In the genomic region with DNA sequence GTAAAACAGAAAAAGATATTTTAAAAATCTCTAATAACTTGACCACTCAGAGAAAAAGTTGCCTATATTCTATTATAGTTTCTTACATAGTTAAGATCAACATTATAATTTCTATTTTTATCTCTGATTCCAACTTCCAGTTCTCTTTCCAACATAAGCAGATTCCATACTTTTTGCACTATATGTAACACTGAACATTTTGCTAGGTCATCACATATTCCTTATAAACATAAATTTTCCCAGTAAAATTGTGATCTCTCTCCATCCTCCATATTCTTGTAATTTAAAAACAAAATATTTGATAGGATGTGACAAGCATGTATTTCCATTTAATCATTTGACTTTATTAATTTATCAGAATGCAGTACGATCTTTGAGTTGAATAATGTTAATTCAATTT, we compare ENCODE assay signal across 24 cellular contexts.
DNase-seq lines count a peak whose midpoint lies in the region; ATAC-seq, FAIRE-seq and TF ChIP-seq lines count a peak whose summit lies in the region.
"Had no signal": no experiment of that assay in that cellular context is flagged by ENCODE, and none has a peak within 500 bp of the region (broad histone marks: within the 10 kb centered on the region; RNA-seq: fewer than 3 reads in every experiment).

No MANE protein-coding gene starts in this region.

- no peak overlapping the region for H4K5ac ChIP-seq in IMR-90 (ENCODE audit: low read depth, low read length)

- no peaks in the 10 kb centered on the region for H4K20me1 ChIP-seq in HepG2 (ENCODE audit: insufficient read depth, low read length)
- H4K20me1 ChIP-seq in IMR-90 (ENCODE audit: insufficient read depth, low read length): no peaks in the 10 kb centered on the region
- H4K20me1 ChIP-seq in K562 (replicated peaks; ENCODE audit: control insufficient read depth, insufficient read depth, low read length): no peaks in the 10 kb centered on the region
- H4K20me1 ChIP-seq: BLaER1 had no signal

- H3K4me1 ChIP-seq in HepG2 (ENCODE audit: insufficient read depth, low read length): no peaks in the 10 kb centered on the region
- no peaks in the 10 kb centered on the region for H3K4me1 ChIP-seq in right lobe of liver
- no peaks in the 10 kb centered on the region for H3K4me1 ChIP-seq in IMR-90 (ENCODE audit: control insufficient read depth, insufficient read depth, low read length)
- H3K4me1 ChIP-seq in K562 (replicated peaks in 1 of 2; ENCODE audit: control insufficient read depth in 2 of 2, insufficient read depth in 2 of 2, low read length in 2 of 2): no peaks in the 10 kb centered on the region
- H3K4me1 ChIP-seq: BE2C, BLaER1 had no signal

- H3K9me1 ChIP-seq in IMR-90 (ENCODE audit: insufficient read depth, low read length) (no peaks in the 10 kb centered on the region), K562 (ENCODE audit: control insufficient read depth, insufficient read depth, low read length) (no peaks in the 10 kb centered on the region)

- FAIRE-seq in HepG2 (lab: Jason Lieb, UNC): no peak
- FAIRE-seq in K562 (lab: Jason Lieb, UNC): no peak
- FAIRE-seq: GM12891, GM19239 had no signal

- intact Hi-C loops in HepG2 (cut with micrococcal nuclease; ENCODE audit: unreplicated experiment): no loop called here
- intact Hi-C loops in right lobe of liver (cut with DNase I): no loop called here
- intact Hi-C loops in IMR-90 (cut with micrococcal nuclease): no loop called here
- intact Hi-C loops in K562 (cut with micrococcal nuclease): no loop called here

- H2BK120ac ChIP-seq in IMR-90 (ENCODE audit: low read depth, low read length): no peak overlapping the region

- peaks cover 6% of the 10 kb centered on the region; the same call in 1 of the 2 replicates for H3K9me3 ChIP-seq in HepG2 (ENCODE audit: low read length)
- H3K9me3 ChIP-seq in right lobe of liver: no peaks in the 10 kb centered on the region
- no peaks in the 10 kb centered on the region for H3K9me3 ChIP-seq in IMR-90 (ENCODE audit: control insufficient read depth, insufficient read depth, low read length)
- H3K9me3 ChIP-seq in K562 (replicated peaks; ENCODE audit: control insufficient read depth, insufficient read depth, low read depth, low read length): 0 out of 2 replicates have a peak, but pooled peaks cover 1% of the 10 kb centered on the region
- H3K9me3 ChIP-seq: BE2C, BLaER1 had no signal

- H3K79me1 ChIP-seq in IMR-90 (ENCODE audit: low read depth in 1 of 2, low read length in 2 of 2): no peaks in the 10 kb centered on the region

- H3K36me3 ChIP-seq in HepG2 (replicated peaks in 1 of 2; ENCODE audit: control insufficient read depth in 1 of 2, insufficient read depth in 2 of 2, low read length in 2 of 2): no peaks in the 10 kb centered on the region
- no peaks in the 10 kb centered on the region for H3K36me3 ChIP-seq in right lobe of liver
- no peaks in the 10 kb centered on the region for H3K36me3 ChIP-seq in IMR-90 (ENCODE audit: control insufficient read depth, insufficient read depth, low read length)
- H3K36me3 ChIP-seq in K562 (ENCODE audit: control insufficient read depth, insufficient read depth, low read length): no peaks in the 10 kb centered on the region
- H3K36me3 ChIP-seq: BE2C, BLaER1 had no signal

- dilution Hi-C loops in IMR-90 (cut with HindIII; ENCODE audit: low sequenced_read_pairs, unreplicated experiment): no loop called here

- H2BK20ac ChIP-seq in IMR-90 (ENCODE audit: low read depth, low read length): no peak overlapping the region

- BruUV-seq in HepG2 (replicated peaks; lab: Mats Ljungman, UMichigan) (no TSS peak), IMR-90 (replicated peaks; lab: Mats Ljungman, UMichigan) (no TSS peak), K562 (replicated peaks; lab: Mats Ljungman, UMichigan) (no TSS peak)

- H2AFZ ChIP-seq in HepG2 (ENCODE audit: low read length) (no peak overlapping the region), IMR-90 (replicated peaks; ENCODE audit: low read length, poor library complexity) (no peak overlapping the region), K562 (ENCODE audit: low read depth, low read length) (no peak overlapping the region)

- DNase-seq in HepG2 (ENCODE audit: low spot score) (no peak), right lobe of liver (no peak), IMR-90 (no peak), K562 (ENCODE audit: extremely low read depth in 1 of 4, low spot score in 3 of 4) (no peak), ureter (ENCODE audit: low spot score) (no peak)
- DNase-seq: ACHN; BE2C; C1 segment of cervical spinal cord; CD4-positive, alpha-beta memory T cell; CD4-positive, CD25-positive, alpha-beta regulatory T cell; CD8-positive, alpha-beta memory T cell; COR-L47; DMS 273 treated with DMSO at 0.1 percent for 48 hours; DMS153; DMS53; DMS79; DND-41; EL; GF-D8 had no signal

- in situ Hi-C loops in HepG2 (cut with HindIII; ENCODE audit: extremely low pct_ligation_motif_present, low pct_unique_long_range_greater_than_20kb) (no loop called here), IMR-90 (cut with MboI; ENCODE audit: low sequenced_read_pairs) (no loop called here), K562 (cut with MboI) (no loop called here)

- no peak overlapping the region for H3K27ac ChIP-seq in HepG2 (ENCODE audit: extremely low read length, insufficient read depth, low read length)
- no peak overlapping the region for H3K27ac ChIP-seq in right lobe of liver
- no peak overlapping the region for H3K27ac ChIP-seq in IMR-90 (ENCODE audit: insufficient read depth, low read length)
- H3K27ac ChIP-seq in K562 (ENCODE audit: extremely low read depth, low read depth, low read length): no peak overlapping the region
- H3K27ac ChIP-seq: 22Rv1, BLaER1 had no signal

- H2AK9ac ChIP-seq in IMR-90 (replicated peaks; ENCODE audit: low read depth, low read length, poor library complexity): no peak overlapping the region

- TF ChIP-seq POLR2A in HepG2 (IDR thresholded peaks at IDR 0.05; ENCODE audit: insufficient read depth in 1 of 2, low read depth in 2 of 2, low read length in 2 of 2) (no peak), right lobe of liver (IDR thresholded peaks at IDR 0.05) (no peak), IMR-90 (IDR thresholded peaks at IDR 0.05; ENCODE audit: low read depth, low read length) (no peak), K562 (conservative IDR thresholded peaks at IDR 0.05) (no peak)

- no peaks in the 10 kb centered on the region for H3K79me2 ChIP-seq in HepG2 (ENCODE audit: insufficient read depth, low read length)
- no peaks in the 10 kb centered on the region for H3K79me2 ChIP-seq in K562 (ENCODE audit: control insufficient read depth, insufficient read depth, low read length)

- no peak overlapping the region for H4K91ac ChIP-seq in IMR-90 (ENCODE audit: insufficient read depth, low read depth, low read length)

- H3K27me3 ChIP-seq in HepG2 (ENCODE audit: control insufficient read depth in 1 of 2, insufficient read depth in 2 of 2, low read length in 2 of 2): no peaks in the 10 kb centered on the region
- H3K27me3 ChIP-seq in right lobe of liver: no peaks in the 10 kb centered on the region
- no peaks in the 10 kb centered on the region for H3K27me3 ChIP-seq in IMR-90 (ENCODE audit: control insufficient read depth, insufficient read depth, low read length)
- no peaks in the 10 kb centered on the region for H3K27me3 ChIP-seq in K562 (ENCODE audit: control insufficient read depth in 2 of 2, insufficient read depth in 2 of 2, low read length in 2 of 2)
- H3K27me3 ChIP-seq: BE2C, BLaER1 had no signal

- 38% methylated on average over 1 of the region's 1 CpG for WGBS in HepG2 (ENCODE audit: low lambda C conversion rate)
- WGBS in right lobe of liver (ENCODE audit: insufficient coverage, low coverage, low lambda C conversion rate, missing lambda C conversion rate): 67% methylated on average over 1 of the region's 1 CpG
- WGBS in IMR-90 (ENCODE audit: extremely low coverage in 2 of 2, insufficient read length in 1 of 2), 2 experiments: no CpG with 5 or more reads among the region's 1 CpG
- 0% methylated on average over 1 of the region's 1 CpG for WGBS in K562 (ENCODE audit: insufficient coverage, low coverage, missing lambda C conversion rate)

- no peak overlapping the region for H3K18ac ChIP-seq in IMR-90 (ENCODE audit: low read depth, low read length)

- TF ChIP-seq RAD21 in HepG2 (CRISPR knock-in tag; IDR thresholded peaks at IDR 0.05) (no peak), IMR-90 (IDR thresholded peaks at IDR 0.05; ENCODE audit: low read length) (no peak), K562 (CRISPR knock-in tag; conservative IDR thresholded peaks at IDR 0.05 in 1 of 2, IDR thresholded peaks at IDR 0.05 in 1 of 2) (no peak)

- POLR2A ChIA-PET in HepG2 (lab: Yijun Ruan, JAX): no interaction called here
- POLR2A ChIA-PET in IMR-90 (lab: Charles Lee; ENCODE audit: unreplicated experiment): no interaction called here
- POLR2A ChIA-PET in K562 (lab: Yijun Ruan, JAX): interaction anchor here (0.6 kb wide), 1 partner anchor 19 kb away, joined by 3 read pairs; no protein-coding TSS in a partner anchor

- TF ChIP-seq CTCF in HepG2 (CRISPR knock-in tag; IDR thresholded peaks at IDR 0.05) (no peak), right lobe of liver (IDR thresholded peaks at IDR 0.05) (no peak), IMR-90 (conservative IDR thresholded peaks at IDR 0.05; ENCODE audit: low read depth, low read length) (no peak), K562 (IDR thresholded peaks at IDR 0.05 in 2 of 3, conservative IDR thresholded peaks at IDR 0.05 in 1 of 3; ENCODE audit: insufficient read depth in 2 of 3, low read depth in 1 of 3, low read length in 3 of 3) (no peak)

- H3K23ac ChIP-seq in IMR-90 (ENCODE audit: low read depth, low read length): no peak overlapping the region

- H3K9ac ChIP-seq in HepG2 (ENCODE audit: insufficient read depth, low read depth, low read length) (no peak overlapping the region), IMR-90 (ENCODE audit: low read depth, low read length) (no peak overlapping the region), K562 (ENCODE audit: insufficient read depth in 1 of 2, low read depth in 2 of 2, low read length in 2 of 2) (no peak overlapping the region)
- H3K9ac ChIP-seq: BLaER1 had no signal

- H2AK5ac ChIP-seq in IMR-90 (ENCODE audit: low read depth, low read length): no peak overlapping the region

- H3K4me3 ChIP-seq in HepG2 (replicated peaks in 1 of 3; ENCODE audit: insufficient read depth in 1 of 3, low read depth in 2 of 3, low read length in 3 of 3) (no peak overlapping the region), right lobe of liver (no peak overlapping the region), IMR-90 (ENCODE audit: insufficient read depth, low read depth, low read length) (no peak overlapping the region), K562 (no peak overlapping the region)
- H3K4me3 ChIP-seq: BLaER1 had no signal

- TF ChIP-seq EP300 in HepG2 (IDR thresholded peaks at IDR 0.05; ENCODE audit: low read depth in 2 of 2, low read length in 2 of 2) (no peak), HepG2 (CRISPR knock-in tag; IDR thresholded peaks at IDR 0.05; ENCODE audit: borderline replicate concordance) (no peak), K562 (IDR thresholded peaks at IDR 0.05; ENCODE audit: low read length) (no peak)

- H3K4me2 ChIP-seq in HepG2 (ENCODE audit: low read depth, low read length) (no peak overlapping the region), IMR-90 (ENCODE audit: low read depth, low read length) (no peak overlapping the region), K562 (ENCODE audit: insufficient read depth, low read length) (no peak overlapping the region)
- H3K4me2 ChIP-seq: BLaER1 had no signal

- H3K14ac ChIP-seq in IMR-90 (replicated peaks; ENCODE audit: low read depth, low read length): no peak overlapping the region

- CTCF ChIA-PET in HepG2 (lab: Yijun Ruan, JAX; ENCODE audit: low intra/inter-chr PET ratio, low total read pairs): no interaction called here
- CTCF ChIA-PET in IMR-90 (lab: Yijun Ruan, JAX): no interaction called here
- CTCF ChIA-PET in K562 (lab: Yijun Ruan, JAX; ENCODE audit: low intra/inter-chr PET ratio): no interaction called here

- H3K56ac ChIP-seq in IMR-90 (ENCODE audit: extremely low read depth, insufficient read depth, low read length): no peak overlapping the region

- H3K4ac ChIP-seq in IMR-90 (ENCODE audit: low read depth, low read length): no peak overlapping the region

- no peak overlapping the region for H4K8ac ChIP-seq in IMR-90 (ENCODE audit: low read depth in 2 of 2, low read length in 2 of 2)

- no peak for ATAC-seq in HepG2
- no peak for ATAC-seq in right lobe of liver
- ATAC-seq in IMR-90 (ENCODE audit: low read depth): no peak
- no peak for ATAC-seq in K562
- ATAC-seq in GM19324 (IDR thresholded peaks at IDR 0.05; ENCODE audit: low FRiP score, unreplicated experiment): no peak

- no peak overlapping the region for H2BK5ac ChIP-seq in IMR-90 (ENCODE audit: low read depth, low read length, poor library complexity, severe bottlenecking)

- no peak overlapping the region for H2BK15ac ChIP-seq in IMR-90 (ENCODE audit: low read depth, low read length)
